Comparison of ENCODE assay signal across 2 cellular contexts in genomic region chr3:19173945-19174344, GRCh38.
TF ChIP-seq lines count a peak whose summit lies in the region.

No MANE protein-coding gene starts in this region.

TF ChIP-seq in GM23338, 12 proteins besides CTCF, POLR2A, EP300 and RAD21:
- TF ChIP-seq STAT1 (IDR thresholded peaks at IDR 0.05; ENCODE audit: unreplicated experiment) (no peak), ZNF462 (CRISPR knock-in tag; IDR thresholded peaks at IDR 0.05) (no peak), ZNF331 (CRISPR knock-in tag; IDR thresholded peaks at IDR 0.05; ENCODE audit: low read depth) (no peak), ETS1 (IDR thresholded peaks at IDR 0.05) (no peak), ZNF114 (CRISPR knock-in tag; IDR thresholded peaks at IDR 0.05) (no peak), POLR2AphosphoS5 (IDR thresholded peaks at IDR 0.05; ENCODE audit: low read depth) (no peak), CREB1 (CRISPR knock-in tag; IDR thresholded peaks at IDR 0.05; ENCODE audit: low read depth) (no peak), JUNB (IDR thresholded peaks at IDR 0.05; ENCODE audit: unreplicated experiment) (no peak), EZH2phosphoT487 (IDR thresholded peaks at IDR 0.05; ENCODE audit: unreplicated experiment) (no peak), REST (IDR thresholded peaks at IDR 0.05; ENCODE audit: unreplicated experiment) (no peak), NANOG (IDR thresholded peaks at IDR 0.05; ENCODE audit: borderline replicate concordance) (no peak), EZH2 (IDR thresholded peaks at IDR 0.05; ENCODE audit: low read depth, unreplicated experiment) (no peak)

TF ChIP-seq in H1, 55 proteins besides CTCF, POLR2A, EP300 and RAD21:
- TF ChIP-seq KDM1A (IDR thresholded peaks at IDR 0.05; ENCODE audit: borderline replicate concordance, low read length), result no peak
